Comparison of ENCODE assay signal across 9 cellular contexts in genomic region chr4:139528377-139529005, GRCh38. TPM values are rescaled to one million over a fixed set of nuclear protein-coding genes. Genes with fewer than 3 reads are reported as not detected.
DNase-seq lines count a peak whose midpoint lies in the region; ATAC-seq lines count a peak whose summit lies in the region.
"Had no signal": no experiment of that assay in that cellular context is flagged by ENCODE, and none has a peak within 500 bp of the region (broad histone marks: within the 10 kb centered on the region; RNA-seq: fewer than 3 reads in every experiment).

No MANE protein-coding gene starts in this region.

- no peaks in the 10 kb centered on the region for H3K9me3 ChIP-seq in Karpas-422 (ENCODE audit: low read length)

- H3K4me3 ChIP-seq in skeletal muscle cell (ENCODE audit: low read depth, low read length) (no peak overlapping the region), Karpas-422 (ENCODE audit: low read length) (no peak overlapping the region)

- peaks cover 33% of the 10 kb centered on the region for H3K36me3 Mint-ChIP-seq in effector memory CD8-positive, alpha-beta T cell (ENCODE audit: insufficient read depth)
- H3K36me3 Mint-ChIP-seq: activated naive CD8-positive, alpha-beta T cell had no signal

- no peaks in the 10 kb centered on the region for H3K9me3 Mint-ChIP-seq in effector memory CD8-positive, alpha-beta T cell

- peak; percentile 94 for DNase-seq in AG20443 (ENCODE audit: low spot score)
- peak; percentile 11 to 33 (median 26) for DNase-seq in effector memory CD8-positive, alpha-beta T cell
- peak; percentile 85 for DNase-seq in skeletal muscle cell (ENCODE audit: low read depth)
- DNase-seq in Karpas-422: no peak
- no peak for DNase-seq in NCI-H2029 (lab: John Stamatoyannopoulos, UW)
- DNase-seq in NCI-H2227 treated with DMSO at 0.1 percent for 48 hours (lab: John Stamatoyannopoulos, UW): no peak

- H3K36me3 ChIP-seq in Karpas-422 (ENCODE audit: insufficient read depth, low read length): peaks cover 45% of the 10 kb centered on the region

- H3K9ac ChIP-seq in Karpas-422 (ENCODE audit: low read length): no peak overlapping the region

- H3K27ac Mint-ChIP-seq in effector memory CD8-positive, alpha-beta T cell: peak overlapping the region; percentile 70 to 86
- H3K27ac Mint-ChIP-seq: activated naive CD8-positive, alpha-beta T cell had no signal

- H3K4me3 Mint-ChIP-seq in effector memory CD8-positive, alpha-beta T cell: peak overlapping the region; percentile 26 to 36
- H3K4me3 Mint-ChIP-seq: activated naive CD8-positive, alpha-beta T cell had no signal

- H3K27me3 ChIP-seq in Karpas-422 (ENCODE audit: low read length): no peaks in the 10 kb centered on the region

- ATAC-seq in GM19463 (IDR thresholded peaks at IDR 0.05; ENCODE audit: unreplicated experiment): peak; percentile 85
- peak; percentile 51 for ATAC-seq in HG03469 (IDR thresholded peaks at IDR 0.05; ENCODE audit: unreplicated experiment)
- peak; percentile 84 for ATAC-seq in effector memory CD8-positive, alpha-beta T cell (replicated peaks)

- no peaks in the 10 kb centered on the region for H3K4me1 ChIP-seq in Karpas-422 (ENCODE audit: low read length)

- H3K4me2 ChIP-seq in Karpas-422 (ENCODE audit: low read depth, low read length, poor library complexity, severe bottlenecking): no peak overlapping the region

- peaks cover 64% of the 10 kb centered on the region for H3K79me2 ChIP-seq in Karpas-422 (ENCODE audit: low read length)

- H2AFZ ChIP-seq in Karpas-422 (ENCODE audit: low read length): no peak overlapping the region

- H3K27ac ChIP-seq in Karpas-422 (ENCODE audit: low read length): no peak overlapping the region

- H3K9me2 ChIP-seq in Karpas-422 (replicated peaks; ENCODE audit: insufficient read depth, low read length): no peaks in the 10 kb centered on the region

- peaks cover 35 to 39% of the 10 kb centered on the region in 2 donors for H3K4me1 Mint-ChIP-seq in effector memory CD8-positive, alpha-beta T cell (ENCODE audit: low read depth in 2 of 2)

- H3K27me3 Mint-ChIP-seq in effector memory CD8-positive, alpha-beta T cell: no peaks in the 10 kb centered on the region
- H3K27me3 Mint-ChIP-seq: activated naive CD8-positive, alpha-beta T cell had no signal

- H4K20me1 ChIP-seq in Karpas-422 (ENCODE audit: insufficient read depth, low read depth, low read length): no peaks in the 10 kb centered on the region

RNA-seq across cellular contexts. Expression of gene SETD7, which starts 27.5 kb away (rescaled TPM):
- 43.5 and 59.4 TPM in 2 replicates for total RNA-seq in Karpas-422 (2014; rRNA removed; shearing (Covaris generic); ENCODE audit: low replicate concordance)

Comparison
In these comparisons a context has a peak if more than half of its experiments do, and no peak if none do; other contexts are left out.
1. DNase-seq: peak in AG20443 (single experiment), effector memory CD8-positive, alpha-beta T cell (3 of 3) and skeletal muscle cell (single experiment); none in Karpas-422 (single experiment), NCI-H2029 (single experiment) and NCI-H2227 treated with DMSO at 0.1 percent for 48 hours (single experiment).
2. Peak in every context shown above with its lines, with median percentiles within 50 percentile points of each other: ATAC-seq.